In genomic region chr11:61119055-61119454, GRCh38 we compare ENCODE assay signal across 25 cellular contexts. TPM values are rescaled to one million over a fixed set of nuclear protein-coding genes. Genes with fewer than 3 reads are reported as not detected.
A peak's percentile ranks its signal among the peaks of the same experiment; 100 is the strongest.
DNase-seq lines count a peak whose midpoint lies in the region; ATAC-seq and TF ChIP-seq lines count a peak whose summit lies in the region.
"Had no signal": no experiment of that assay in that cellular context is flagged by ENCODE, and none has a peak within 500 bp of the region (broad histone marks: within the 10 kb centered on the region; RNA-seq: fewer than 3 reads in every experiment).

No MANE protein-coding gene starts in this region.

- no peaks in the 10 kb centered on the region for H3K9me3 ChIP-seq in CD8-positive, alpha-beta T cell (ENCODE audit: low read length)
- no peaks in the 10 kb centered on the region for H3K9me3 ChIP-seq in mesenchymal stem cell (ENCODE audit: control insufficient read depth, low read length)
- H3K9me3 ChIP-seq: left ventricle myocardium inferior, upper lobe of right lung had no signal

- H3K27ac ChIP-seq in CD8-positive, alpha-beta T cell (ENCODE audit: low read depth, low read length), result no peak overlapping the region
- no peak overlapping the region for H3K27ac ChIP-seq in mesenchymal stem cell (ENCODE audit: low read length, poor library complexity, severe bottlenecking)
- H3K27ac ChIP-seq: foreskin keratinocyte, left ventricle myocardium inferior, upper lobe of right lung had no signal

- peaks cover 64% of the 10 kb centered on the region for H3K4me1 Mint-ChIP-seq in activated CD4-positive, alpha-beta T cell treated with anti-CD3 and anti-CD28 coated beads, Interleukin-2, amount 10 ng/mL, durations not matched to agents 24 days and 14 days
- peaks cover 74% of the 10 kb centered on the region for H3K4me1 Mint-ChIP-seq in CD8-positive, alpha-beta T cell (ENCODE audit: low read depth)
- H3K4me1 Mint-ChIP-seq in activated CD8-positive, alpha-beta T cell treated with anti-CD3 and anti-CD28 coated beads for 36 hours (ENCODE audit: low read depth), result peaks cover 76% of the 10 kb centered on the region
- H3K4me1 Mint-ChIP-seq in effector memory CD8-positive, alpha-beta T cell (ENCODE audit: low read depth in 2 of 2), result peaks cover 30 to 31% of the 10 kb centered on the region in 2 donors

- POLR2A ChIA-PET in CD8-positive, alpha-beta T cell (lab: Charles Lee), result interaction anchor here (0.9 to 2.3 kb wide), 3 partner anchors 9 to 133 kb away, joined by 3 to 10 read pairs (median 4); no protein-coding TSS in a partner anchor
- POLR2A ChIA-PET in activated CD8-positive, alpha-beta T cell treated with anti-CD3 and anti-CD28 coated beads for 36 hours (lab: Charles Lee), result interaction anchor here (0.9 to 9.6 kb wide), 8 partner anchors 8 to 133 kb away, joined by 3 to 65 read pairs (median 4); no protein-coding TSS in a partner anchor

- no peak for DNase-seq in activated CD4-positive, alpha-beta T cell treated with anti-CD3 and anti-CD28 coated beads, Interleukin-2, amount 10 ng/mL, durations not matched to agents 24 days and 14 days
- no peak for DNase-seq in activated CD4-positive, alpha-beta T cell treated with anti-CD3 and anti-CD28 coated beads, Interleukin-2, amount 50 U/mL, for 4 hours
- DNase-seq in CD8-positive, alpha-beta T cell, result no peak
- DNase-seq in activated CD8-positive, alpha-beta T cell treated with anti-CD3 and anti-CD28 coated beads for 36 hours, result no peak
- no peak for DNase-seq in effector memory CD8-positive, alpha-beta T cell
- no peak for DNase-seq in mesenchymal stem cell
- DNase-seq in stimulated activated CD4-positive, alpha-beta T cell treated with anti-CD3 and anti-CD28 coated beads, Interleukin-12 subunit alpha, Interleukin-12 subunit beta, amount 100 ng/mL, for 4 hours, result no peak
- DNase-seq: activated gamma-delta T cell treated with Interleukin-2 at 50 U/mL for 16 hours; EL; erythroblast; foreskin keratinocyte; left ventricle myocardium inferior; midbrain; NCI-H1436; NCI-H69; nephron progenitor cell; stimulated activated CD4-positive, alpha-beta T cell treated with anti-CD3 and anti-CD28 coated beads, Interleukin-15, amount 100 ng/mL, for 24 hours; T-helper 9 cell had no signal

- no peaks in the 10 kb centered on the region for H3K27me3 Mint-ChIP-seq in activated CD4-positive, alpha-beta T cell treated with anti-CD3 and anti-CD28 coated beads, Interleukin-2, amount 10 ng/mL, durations not matched to agents 24 days and 14 days
- H3K27me3 Mint-ChIP-seq in CD8-positive, alpha-beta T cell (ENCODE audit: low read depth), result no peaks in the 10 kb centered on the region
- H3K27me3 Mint-ChIP-seq in activated CD8-positive, alpha-beta T cell treated with anti-CD3 and anti-CD28 coated beads for 36 hours, result no peaks in the 10 kb centered on the region
- no peaks in the 10 kb centered on the region for H3K27me3 Mint-ChIP-seq in effector memory CD8-positive, alpha-beta T cell

- CTCF ChIA-PET in CD8-positive, alpha-beta T cell (lab: Charles Lee), result interaction anchor here (1.2 to 4.6 kb wide), 4 partner anchors 10 to 150 kb away, joined by 3 to 29 read pairs (median 4); no protein-coding TSS in a partner anchor
- CTCF ChIA-PET in activated CD8-positive, alpha-beta T cell treated with anti-CD3 and anti-CD28 coated beads for 36 hours (lab: Charles Lee), result interaction anchor here (1.1 to 2.5 kb wide), 3 partner anchors 9 to 204 kb away, joined by 3 to 20 read pairs (median 3); no protein-coding TSS in a partner anchor

- H3K4me1 ChIP-seq in CD8-positive, alpha-beta T cell (ENCODE audit: insufficient read depth, low read length), result peaks cover 52% of the 10 kb centered on the region
- H3K4me1 ChIP-seq in mesenchymal stem cell (ENCODE audit: control insufficient read depth, insufficient read depth, low read depth, low read length), result peaks cover 2% of the 10 kb centered on the region
- H3K4me1 ChIP-seq: foreskin keratinocyte, upper lobe of right lung had no signal

- peak overlapping the region; percentile 77 for H3K4me3 Mint-ChIP-seq in activated CD4-positive, alpha-beta T cell treated with anti-CD3 and anti-CD28 coated beads, Interleukin-2, amount 10 ng/mL, durations not matched to agents 24 days and 14 days
- peak overlapping the region; percentile 32 for H3K4me3 Mint-ChIP-seq in CD8-positive, alpha-beta T cell
- H3K4me3 Mint-ChIP-seq in activated CD8-positive, alpha-beta T cell treated with anti-CD3 and anti-CD28 coated beads for 36 hours, result peak overlapping the region; percentile 21
- H3K4me3 Mint-ChIP-seq in effector memory CD8-positive, alpha-beta T cell, result peak overlapping the region in 1 of 2 donors; percentile 67
- H3K4me3 Mint-ChIP-seq: nephron progenitor cell had no signal

- H3K18ac ChIP-seq in mesenchymal stem cell (ENCODE audit: low read depth in 1 of 2, low read length in 2 of 2), result no peak overlapping the region

- H3K79me1 ChIP-seq in mesenchymal stem cell (replicated peaks; ENCODE audit: low read length, poor library complexity, severe bottlenecking), result no peaks in the 10 kb centered on the region

- H3K36me3 Mint-ChIP-seq in activated CD4-positive, alpha-beta T cell treated with anti-CD3 and anti-CD28 coated beads, Interleukin-2, amount 10 ng/mL, durations not matched to agents 24 days and 14 days (ENCODE audit: low read depth), result peaks cover 88% of the 10 kb centered on the region
- peaks cover 83% of the 10 kb centered on the region for H3K36me3 Mint-ChIP-seq in CD8-positive, alpha-beta T cell
- peaks cover 87% of the 10 kb centered on the region for H3K36me3 Mint-ChIP-seq in activated CD8-positive, alpha-beta T cell treated with anti-CD3 and anti-CD28 coated beads for 36 hours (ENCODE audit: low read depth)
- H3K36me3 Mint-ChIP-seq in effector memory CD8-positive, alpha-beta T cell (ENCODE audit: insufficient read depth), result peaks cover 70% of the 10 kb centered on the region

- no peaks in the 10 kb centered on the region for H3K27me3 ChIP-seq in CD8-positive, alpha-beta T cell (ENCODE audit: insufficient read depth, low read length)
- H3K27me3 ChIP-seq in mesenchymal stem cell (ENCODE audit: control insufficient read depth in 1 of 2, insufficient read depth in 1 of 2, low read length in 2 of 2), result peaks cover 32 to 49% of the 10 kb centered on the region in 2 experiments
- H3K27me3 ChIP-seq: upper lobe of right lung had no signal

- intact Hi-C loops in activated CD4-positive, alpha-beta T cell treated with anti-CD3 and anti-CD28 coated beads, Interleukin-2, amount 10 ng/mL, durations not matched to agents 24 days and 14 days (cut with micrococcal nuclease), result no loop called here
- intact Hi-C loops in CD8-positive, alpha-beta T cell (cut with DNase I, micrococcal nuclease), result loop anchor here in 1 of 2 experiments (5.0 kb wide), 1 partner anchor 37 kb away; no protein-coding TSS in a partner anchor
- intact Hi-C loops in activated CD8-positive, alpha-beta T cell treated with anti-CD3 and anti-CD28 coated beads for 36 hours (cut with micrococcal nuclease), result no loop called here

- H2BK5ac ChIP-seq in mesenchymal stem cell (ENCODE audit: low read depth, low read length, poor library complexity, severe bottlenecking), result no peak overlapping the region

- no peak overlapping the region for H3K4ac ChIP-seq in mesenchymal stem cell (ENCODE audit: low read depth in 1 of 2, low read length in 2 of 2)

- peaks cover 9% of the 10 kb centered on the region for H3K9me3 Mint-ChIP-seq in activated CD4-positive, alpha-beta T cell treated with anti-CD3 and anti-CD28 coated beads, Interleukin-2, amount 10 ng/mL, durations not matched to agents 24 days and 14 days
- no peaks in the 10 kb centered on the region for H3K9me3 Mint-ChIP-seq in CD8-positive, alpha-beta T cell
- peaks cover 4% of the 10 kb centered on the region for H3K9me3 Mint-ChIP-seq in activated CD8-positive, alpha-beta T cell treated with anti-CD3 and anti-CD28 coated beads for 36 hours
- H3K9me3 Mint-ChIP-seq in effector memory CD8-positive, alpha-beta T cell, result no peaks in the 10 kb centered on the region
- H3K9me3 Mint-ChIP-seq: nephron progenitor cell had no signal

- no peak overlapping the region for H3K4me2 ChIP-seq in mesenchymal stem cell (ENCODE audit: low read length, poor library complexity, severe bottlenecking)

- H4K91ac ChIP-seq in mesenchymal stem cell (ENCODE audit: low read length), result no peak overlapping the region

- 87% methylated on average over 9 of the region's 9 CpGs for WGBS in mesenchymal stem cell

- H4K8ac ChIP-seq in mesenchymal stem cell (ENCODE audit: low read length), result no peak overlapping the region

- H2AK5ac ChIP-seq in mesenchymal stem cell (ENCODE audit: low read length, severe bottlenecking), result no peak overlapping the region

- H2BK15ac ChIP-seq in mesenchymal stem cell (ENCODE audit: low read depth, poor library complexity, severe bottlenecking), result no peak overlapping the region

- ATAC-seq in CD8-positive, alpha-beta T cell, result no peak
- peak; percentile 15 for ATAC-seq in activated CD8-positive, alpha-beta T cell treated with anti-CD3 and anti-CD28 coated beads for 36 hours
- no peak for ATAC-seq in effector memory CD8-positive, alpha-beta T cell (replicated peaks)
- ATAC-seq in GM18502 (IDR thresholded peaks at IDR 0.05; ENCODE audit: poor library complexity, unreplicated experiment), result no peak
- ATAC-seq: foreskin keratinocyte, sciatic nerve, upper lobe of right lung had no signal

- no peak overlapping the region for H2BK120ac ChIP-seq in mesenchymal stem cell (ENCODE audit: low read depth, low read length)

- H2BK12ac ChIP-seq in mesenchymal stem cell (ENCODE audit: low read length in 2 of 2), result no peak overlapping the region

- H2AFZ ChIP-seq in mesenchymal stem cell (ENCODE audit: low read depth, low read length), result no peak overlapping the region

- no peak overlapping the region for H3K23ac ChIP-seq in mesenchymal stem cell (ENCODE audit: low read length in 2 of 2)

- H3K27ac Mint-ChIP-seq in activated CD4-positive, alpha-beta T cell treated with anti-CD3 and anti-CD28 coated beads, Interleukin-2, amount 10 ng/mL, durations not matched to agents 24 days and 14 days, result peak overlapping the region; percentile 90
- peak overlapping the region; percentile 96 for H3K27ac Mint-ChIP-seq in CD8-positive, alpha-beta T cell
- peak overlapping the region; percentile 72 for H3K27ac Mint-ChIP-seq in activated CD8-positive, alpha-beta T cell treated with anti-CD3 and anti-CD28 coated beads for 36 hours
- H3K27ac Mint-ChIP-seq in effector memory CD8-positive, alpha-beta T cell, result peak overlapping the region; percentile 90 to 92
- H3K27ac Mint-ChIP-seq: nephron progenitor cell had no signal

- peaks cover 54% of the 10 kb centered on the region for H3K36me3 ChIP-seq in CD8-positive, alpha-beta T cell (ENCODE audit: insufficient read depth, low read length)
- H3K36me3 ChIP-seq in mesenchymal stem cell (ENCODE audit: control insufficient read depth in 1 of 2, insufficient read depth in 2 of 2, low read depth in 1 of 2, low read length in 2 of 2), result no peaks in the 10 kb centered on the region
- H3K36me3 ChIP-seq: left ventricle myocardium inferior, upper lobe of right lung had no signal

- no peak overlapping the region for H3K9ac ChIP-seq in mesenchymal stem cell (ENCODE audit: low read length)

- peak overlapping the region in 1 of 2 experiments; percentile 63 for H3K14ac ChIP-seq in mesenchymal stem cell (ENCODE audit: low read length in 2 of 2)

- H3K4me3 ChIP-seq in CD8-positive, alpha-beta T cell (ENCODE audit: low read depth, low read length), result no peak overlapping the region
- no peak overlapping the region for H3K4me3 ChIP-seq in mesenchymal stem cell (ENCODE audit: insufficient read depth in 1 of 2, low read depth in 1 of 2, low read length in 2 of 2)
- H3K4me3 ChIP-seq: left ventricle myocardium inferior, upper lobe of right lung had no signal

- TF ChIP-seq CTCF in CD8-positive, alpha-beta T cell (IDR thresholded peaks at IDR 0.05), result no peak
- TF ChIP-seq CTCF in activated CD8-positive, alpha-beta T cell treated with anti-CD3 and anti-CD28 coated beads for 36 hours (IDR thresholded peaks at IDR 0.05), result no peak

RNA-seq across cellular contexts. Expression of gene CD5, which starts 16.8 kb away (rescaled TPM):
- 368 and 385 TPM in 2 replicates for total RNA-seq in activated CD4-positive, alpha-beta T cell treated with anti-CD3 and anti-CD28 coated beads, Interleukin-2, amount 10 ng/mL, durations not matched to agents 24 days and 14 days
- total RNA-seq in CD8-positive, alpha-beta T cell, result 100 to 1,000 TPM; 318 to 324 TPM
- total RNA-seq in activated CD8-positive, alpha-beta T cell treated with anti-CD3 and anti-CD28 coated beads for 36 hours, result 100 to 1,000 TPM; 214 to 215 TPM
- not detected for polyA plus RNA-seq in mesenchymal stem cell (2013, experiment 1 of 2)
- polyA plus RNA-seq in mesenchymal stem cell (2013, experiment 2 of 2), result not detected
- total RNA-seq: A673, cerebellum, foreskin keratinocyte, M059J had no signal
- polyA plus RNA-seq: BJ, foreskin keratinocyte had no signal

RNA-seq across cellular contexts. Expression of gene VPS37C, which starts 42.2 kb away (rescaled TPM):
- 13.3 and 13.7 TPM in 2 replicates for total RNA-seq in activated CD4-positive, alpha-beta T cell treated with anti-CD3 and anti-CD28 coated beads, Interleukin-2, amount 10 ng/mL, durations not matched to agents 24 days and 14 days
- 1 to 10 TPM; 2.1 to 2.2 TPM for total RNA-seq in CD8-positive, alpha-beta T cell
- 1 to 10 TPM; 6.6 to 7.2 TPM for total RNA-seq in activated CD8-positive, alpha-beta T cell treated with anti-CD3 and anti-CD28 coated beads for 36 hours
- 15.0 TPM for polyA plus RNA-seq in mesenchymal stem cell (2013, experiment 1 of 2)
- polyA plus RNA-seq in mesenchymal stem cell (2013, experiment 2 of 2), result 14.7 TPM
